ENCODE assay signal across 8 cellular contexts in genomic region chr22:32411388-32411787, GRCh38. TPM values are rescaled to one million over a fixed set of nuclear protein-coding genes. Genes with fewer than 3 reads are reported as not detected.
A peak's percentile ranks its signal among the peaks of the same experiment; 100 is the strongest.
DNase-seq lines count a peak whose midpoint lies in the region; ATAC-seq, FAIRE-seq and TF ChIP-seq lines count a peak whose summit lies in the region.

No MANE protein-coding gene starts in this region.

- H2BK120ac ChIP-seq in H1 (replicated peaks; ENCODE audit: low read depth, low read length) = no peak overlapping the region

- H3K4me1 Mint-ChIP-seq in naive thymus-derived CD8-positive, alpha-beta T cell = peaks cover 19 to 60% (median 51%) of the 10 kb centered on the region in 4 donors

- H3K4me2 ChIP-seq in H1 (ENCODE audit: insufficient read depth in 1 of 2, low read depth in 2 of 2, low read length in 2 of 2) = peak overlapping the region; percentile 79 to 98

- no peak overlapping the region for H2AK5ac ChIP-seq in H1 (ENCODE audit: low read depth, low read length)

- H2AFZ ChIP-seq in H1 (ENCODE audit: low read length) = peak overlapping the region; percentile 64; the same call in 1 of the 2 replicates

- no peak overlapping the region for H2BK15ac ChIP-seq in H1 (ENCODE audit: low read length)

- H3K9me3 Mint-ChIP-seq in naive thymus-derived CD8-positive, alpha-beta T cell = no peaks in the 10 kb centered on the region

- peaks cover 0 to 5% (median 0%) of the 10 kb centered on the region in 5 donors for H3K27me3 Mint-ChIP-seq in naive thymus-derived CD8-positive, alpha-beta T cell

- peak overlapping the region; percentile 72 to 84 (median 78) for H3K9ac ChIP-seq in H1 (replicated peaks in 1 of 4; ENCODE audit: extremely low read depth in 1 of 4, low read depth in 3 of 4, low read length in 3 of 4)

- no peak overlapping the region for H3K14ac ChIP-seq in H1 (ENCODE audit: insufficient read length)

- H3K18ac ChIP-seq in H1 (ENCODE audit: extremely low read depth, low read length) = no peak overlapping the region

- peak overlapping the region; percentile 94 to 99 (median 98) for H3K4me3 Mint-ChIP-seq in naive thymus-derived CD8-positive, alpha-beta T cell

- no peak overlapping the region for H4K5ac ChIP-seq in H1 (ENCODE audit: insufficient read length, low read depth, low read length)

- H4K20me1 ChIP-seq in H1 (replicated peaks in 1 of 2; ENCODE audit: control insufficient read depth in 1 of 2, insufficient read depth in 2 of 2, low read length in 2 of 2) = peaks cover 2 to 4% of the 10 kb centered on the region in 2 experiments

- H3K9me3 ChIP-seq in RWPE2 (ENCODE audit: severe bottlenecking) (no peaks in the 10 kb centered on the region), H1 (ENCODE audit: insufficient read depth in 2 of 2, low read depth in 1 of 2, low read length in 1 of 2) (no peaks in the 10 kb centered on the region)

- H3K23me2 ChIP-seq in H1 (ENCODE audit: low read depth, low read length) = peaks cover 3% of the 10 kb centered on the region; the same call in 1 of the 2 replicates

- H3K27me3 ChIP-seq in RWPE2 (ENCODE audit: insufficient read depth, poor library complexity, severe bottlenecking) = no peaks in the 10 kb centered on the region
- H3K27me3 ChIP-seq in H1 (replicated peaks in 1 of 4; ENCODE audit: control insufficient read depth in 3 of 4, extremely low read depth in 1 of 4, insufficient read depth in 3 of 4, low read length in 3 of 4) = no peaks in the 10 kb centered on the region; a peak in 1 of 7 replicates

- 12% methylated on average over 11 of the region's 11 CpGs; no CpG with 5 or more reads in 1 of the 2 experiments for WGBS in H1 (ENCODE audit: extremely low coverage in 1 of 2, insufficient coverage in 1 of 2, insufficient read length in 1 of 2, insufficient replicate concordance in 2 of 2, low coverage in 1 of 2, low lambda C conversion rate in 2 of 2, missing lambda C conversion rate in 1 of 2), 2 experiments

- H3K4me3 ChIP-seq in RWPE2 (ENCODE audit: severe bottlenecking) (peak overlapping the region; percentile 95), H1 (ENCODE audit: extremely low read depth in 1 of 4, insufficient read depth in 2 of 4, low read depth in 3 of 4, low read length in 4 of 4) (peak overlapping the region; percentile 83 to 90 (median 87))

- no peak overlapping the region for H4K8ac ChIP-seq in H1 (ENCODE audit: extremely low read depth, insufficient read depth, low read length)

- DNase-seq in stimulated activated CD4-positive, alpha-beta T cell treated with anti-CD3 and anti-CD28 coated beads, Interleukin-15, amount 100 ng/mL, for 24 hours = peak; percentile 29
- DNase-seq in stimulated activated CD4-positive, alpha-beta T cell treated with anti-CD3 and anti-CD28 coated beads, Interleukin-2, amount 100 ng/mL, for 24 hours = no peak
- DNase-seq in RWPE2 (ENCODE audit: low spot score) = no peak
- DNase-seq in H1 (ENCODE audit: low read depth in 1 of 2, low spot score in 2 of 2) = no peak
- DNase-seq in naive thymus-derived CD8-positive, alpha-beta T cell = peak in 2 of 10 donors; percentile 6
- DNase-seq in GM13976 (ENCODE audit: low spot score) = no peak
- DNase-seq in HuH-7 (ENCODE audit: low spot score) = no peak

- in situ Hi-C loops in GM13976 (cut with MboI; ENCODE audit: low sequenced_read_pairs, unreplicated experiment) = no loop called here

- H3K36me3 ChIP-seq in RWPE2 (ENCODE audit: low read depth) (peaks cover 26% of the 10 kb centered on the region), H1 (ENCODE audit: control insufficient read depth in 2 of 4, insufficient read depth in 4 of 4, low read length in 3 of 4) (peaks cover 7 to 26% (median 19%) of the 10 kb centered on the region in 4 experiments)

- H3K56ac ChIP-seq in H1 (replicated peaks; ENCODE audit: insufficient read length, low read depth, low read length) = no peak overlapping the region

- peaks cover 0 to 29% (median 7%) of the 10 kb centered on the region in 3 donors for H3K36me3 Mint-ChIP-seq in naive thymus-derived CD8-positive, alpha-beta T cell

- H3K79me2 ChIP-seq in H1 (ENCODE audit: control insufficient read depth in 1 of 2, insufficient read depth in 2 of 2, low read length in 2 of 2) = peaks cover 13 to 23% of the 10 kb centered on the region in 2 experiments

- no peak for TF ChIP-seq CTCF in RWPE2 (IDR thresholded peaks at IDR 0.05; ENCODE audit: poor library complexity, severe bottlenecking)
- no peak for TF ChIP-seq CTCF in H1 (IDR thresholded peaks at IDR 0.05; ENCODE audit: control extremely low read depth in 1 of 3, insufficient read depth in 1 of 3, low read depth in 1 of 3, low read length in 3 of 3)
- no peak for TF ChIP-seq CTCF in GM13976 (IDR thresholded peaks at IDR 0.05; ENCODE audit: borderline replicate concordance, control extremely low read depth, extremely low read depth, insufficient read depth, missing control alignments)

- H3K4me1 ChIP-seq in RWPE2 (ENCODE audit: insufficient read depth, poor library complexity, severe bottlenecking) (peaks cover 7% of the 10 kb centered on the region), H1 (replicated peaks in 1 of 4; ENCODE audit: control insufficient read depth in 3 of 4, insufficient read depth in 4 of 4, low read length in 3 of 4) (no peaks in the 10 kb centered on the region; a peak in 1 of 7 replicates)

- TF ChIP-seq RAD21 in H1 (IDR thresholded peaks at IDR 0.05 in 1 of 2, conservative IDR thresholded peaks at IDR 0.05 in 1 of 2; ENCODE audit: low read depth in 2 of 2, low read length in 2 of 2) = no peak

- no peak for TF ChIP-seq POLR2A in H1 (IDR thresholded peaks at IDR 0.05; ENCODE audit: control extremely low read depth in 1 of 2, low read depth in 2 of 2, low read length in 2 of 2)

- H4K91ac ChIP-seq in H1 (replicated peaks; ENCODE audit: insufficient read length, low read length) = no peak overlapping the region

- ATAC-seq in RWPE2 (ENCODE audit: low read depth) = peak; percentile 68
- ATAC-seq in naive thymus-derived CD8-positive, alpha-beta T cell = peak; percentile 19 to 33
- no peak for ATAC-seq in HG02884 (IDR thresholded peaks at IDR 0.05; ENCODE audit: unreplicated experiment)

- H3K27ac ChIP-seq in RWPE2 (ENCODE audit: poor library complexity, severe bottlenecking) (peak overlapping the region; percentile 65), H1 (ENCODE audit: low read depth, low read length) (no peak overlapping the region; the same call in 1 of the 2 replicates)

- no peak overlapping the region for H2BK20ac ChIP-seq in H1 (ENCODE audit: low read length)

- H2BK12ac ChIP-seq in H1 (ENCODE audit: low read depth, low read length) = no peak overlapping the region

- POLR2A ChIA-PET in H1 (lab: Charles Lee; ENCODE audit: partially characterized antibody) = interaction anchor here (0.7 to 2.2 kb wide), 5 partner anchors 9 to 80 kb away, joined by 3 to 11 read pairs (median 7); partner anchors contain the start of gene FBXO7
- POLR2A ChIA-PET in naive thymus-derived CD8-positive, alpha-beta T cell (lab: Charles Lee) = interaction anchor here (1.1 to 3.2 kb wide), 2 partner anchors 63 to 749 kb away, joined by 3 to 20 read pairs; partner anchors contain the start of genes FBXO7 and PISD

- peaks cover 3% of the 10 kb centered on the region; the same call in 1 of the 2 replicates for H3K79me1 ChIP-seq in H1 (ENCODE audit: low read depth, low read length)

- H3K23ac ChIP-seq in H1 (ENCODE audit: insufficient read length) = no peak overlapping the region

- FAIRE-seq in H1 (lab: Jason Lieb, UNC) = peak; percentile 13

- no peak overlapping the region; the same call in 1 of the 2 replicates for H2BK5ac ChIP-seq in H1 (ENCODE audit: low read depth, low read length)

- no peak for TF ChIP-seq EP300 in H1 (IDR thresholded peaks at IDR 0.05; ENCODE audit: borderline replicate concordance in 1 of 2, low read depth in 2 of 2, low read length in 2 of 2)

- H3K27ac Mint-ChIP-seq in naive thymus-derived CD8-positive, alpha-beta T cell = peak overlapping the region; percentile 93 to 98 (median 97)

- H3K4ac ChIP-seq in H1 (replicated peaks; ENCODE audit: insufficient read length, low read depth, low read length) = no peak overlapping the region

- CTCF ChIA-PET in H1 (lab: Charles Lee; ENCODE audit: partially characterized antibody) = interaction anchor here (0.6 to 2.8 kb wide), 10 partner anchors 8 to 145 kb away, joined by 3 to 26 read pairs (median 5); no protein-coding TSS in a partner anchor

RNA-seq across cellular contexts. Expression of gene RTCB, which starts 0.7 kb away (rescaled TPM):
- 111 and 114 TPM in 2 replicates for total RNA-seq in H1 (2021; fragmentation: NEBNext Ultra II Directional; extraction: Animal tissue kit (Norgen Biotek cat#: 25700))
- 77.2 and 104 TPM in 2 replicates for polyA plus RNA-seq in H1 (2011; rRNA removed)
- 148 TPM for polyA plus RNA-seq in H1 (2011; cell fraction: cytosol; rRNA removed)
- 71.9 TPM for polyA plus RNA-seq in H1 (2011; cell fraction: nucleus; rRNA removed)
- 112 to 133 TPM (median 128 TPM) in 4 replicates for polyA plus RNA-seq in H1 (2012, experiment 1 of 2)
- 48.6 TPM for polyA plus RNA-seq in H1 (2012, experiment 2 of 2)
- polyA plus RNA-seq in H1 (2013, experiment 1 of 2) = 53.5 TPM
- 53.0 TPM for polyA plus RNA-seq in H1 (2013, experiment 2 of 2)
- polyA minus RNA-seq in H1 (2011; rRNA and poly(A)+ RNA removed) = 156 and 172 TPM in 2 replicates
- 43.7 TPM for polyA minus RNA-seq in H1 (2011; cell fraction: cytosol; rRNA and poly(A)+ RNA removed)
- 52.8 TPM for polyA minus RNA-seq in H1 (2011; cell fraction: nucleus; rRNA and poly(A)+ RNA removed)
- 10 to 100 TPM; 54.7 to 57.9 TPM for total RNA-seq in naive thymus-derived CD8-positive, alpha-beta T cell
- polyA plus RNA-seq in naive thymus-derived CD8-positive, alpha-beta T cell = 100 to 1,000 TPM; 103 to 109 (median 106) TPM

RNA-seq across cellular contexts. Expression of gene BPIFC, which starts 52.9 kb away (rescaled TPM):
- not detected in 2 replicates for total RNA-seq in H1 (2021; fragmentation: NEBNext Ultra II Directional; extraction: Animal tissue kit (Norgen Biotek cat#: 25700))
- not detected in 2 replicates for polyA plus RNA-seq in H1 (2011; rRNA removed)
- not detected for polyA plus RNA-seq in H1 (2011; cell fraction: cytosol; rRNA removed)
- not detected for polyA plus RNA-seq in H1 (2011; cell fraction: nucleus; rRNA removed)
- not detected in 4 replicates for polyA plus RNA-seq in H1 (2012, experiment 1 of 2)
- not detected for polyA plus RNA-seq in H1 (2012, experiment 2 of 2)
- not detected for polyA plus RNA-seq in H1 (2013, experiment 1 of 2)
- not detected for polyA plus RNA-seq in H1 (2013, experiment 2 of 2)
- polyA minus RNA-seq in H1 (2011; rRNA and poly(A)+ RNA removed) = not detected in 2 replicates
- polyA minus RNA-seq in H1 (2011; cell fraction: cytosol; rRNA and poly(A)+ RNA removed) = not detected
- polyA minus RNA-seq in H1 (2011; cell fraction: nucleus; rRNA and poly(A)+ RNA removed) = not detected
- total RNA-seq in naive thymus-derived CD8-positive, alpha-beta T cell = not detected
- polyA plus RNA-seq in naive thymus-derived CD8-positive, alpha-beta T cell = not detected

RNA-seq across cellular contexts. Expression of gene RFPL3, which starts 53.7 kb away (rescaled TPM):
- 0.24 TPM in 1 of 2 replicates, not detected in the other for total RNA-seq in H1 (2021; fragmentation: NEBNext Ultra II Directional; extraction: Animal tissue kit (Norgen Biotek cat#: 25700))
- polyA plus RNA-seq in H1 (2011; rRNA removed) = 0.08 TPM in 2 replicates
- 0.14 TPM for polyA plus RNA-seq in H1 (2011; cell fraction: cytosol; rRNA removed)
- not detected for polyA plus RNA-seq in H1 (2011; cell fraction: nucleus; rRNA removed)
- polyA plus RNA-seq in H1 (2012, experiment 1 of 2) = 0.17 to 0.18 TPM in 2 of 4 replicates, not detected in the others
- not detected for polyA plus RNA-seq in H1 (2012, experiment 2 of 2)
- polyA plus RNA-seq in H1 (2013, experiment 1 of 2) = 0.12 TPM
- 0.24 TPM for polyA plus RNA-seq in H1 (2013, experiment 2 of 2)
- polyA minus RNA-seq in H1 (2011; rRNA and poly(A)+ RNA removed) = not detected in 2 replicates
- not detected for polyA minus RNA-seq in H1 (2011; cell fraction: cytosol; rRNA and poly(A)+ RNA removed)
- not detected for polyA minus RNA-seq in H1 (2011; cell fraction: nucleus; rRNA and poly(A)+ RNA removed)
- not detected for total RNA-seq in naive thymus-derived CD8-positive, alpha-beta T cell
- polyA plus RNA-seq in naive thymus-derived CD8-positive, alpha-beta T cell = not detected
